28 cellular contexts compared by ENCODE assay signal in genomic region chr5:54834121-54834842, GRCh38.
DNase-seq lines count a peak whose midpoint lies in the region; ATAC-seq, FAIRE-seq and TF ChIP-seq lines count a peak whose summit lies in the region.
"Had no signal": no experiment of that assay in that cellular context is flagged by ENCODE, and none has a peak within 500 bp of the region (broad histone marks: within the 10 kb centered on the region; RNA-seq: fewer than 3 reads in every experiment).

No MANE protein-coding gene starts in this region.

- no peaks in the 10 kb centered on the region for H3K36me3 ChIP-seq in liver (ENCODE audit: control insufficient read depth in 4 of 4, insufficient read depth in 3 of 4, low read depth in 1 of 4, low read length in 3 of 4)
- H3K36me3 ChIP-seq in HepG2 (replicated peaks in 1 of 2; ENCODE audit: control insufficient read depth in 1 of 2, insufficient read depth in 2 of 2, low read length in 2 of 2), result no peaks in the 10 kb centered on the region
- no peaks in the 10 kb centered on the region for H3K36me3 ChIP-seq in CD8-positive, alpha-beta T cell (ENCODE audit: insufficient read depth, low read length)
- H3K36me3 ChIP-seq: left lung, prostate gland, suprapubic skin had no signal

- no peak overlapping the region for H2AFZ ChIP-seq in HepG2 (ENCODE audit: low read length)

- no peak overlapping the region for H3K4me3 Mint-ChIP-seq in memory B cell
- H3K4me3 Mint-ChIP-seq in CD8-positive, alpha-beta T cell, result no peak overlapping the region
- H3K4me3 Mint-ChIP-seq: activated naive CD4-positive, alpha-beta T cell treated with anti-CD3 and anti-CD28 coated beads for 36 hours; activated T-cell treated with anti-CD3 and anti-CD28 coated beads, Interleukin-2, amount 50 U/mL, for 72 hours; immature natural killer cell; T-helper 17 cell had no signal

- POLR2A ChIA-PET in HepG2 (lab: Yijun Ruan, JAX), result no interaction called here
- POLR2A ChIA-PET in CD8-positive, alpha-beta T cell (lab: Charles Lee), result no interaction called here

- H3K27me3 ChIP-seq in liver (ENCODE audit: control insufficient read depth in 4 of 4, insufficient read depth in 4 of 4, low read length in 3 of 4) (no peaks in the 10 kb centered on the region), HepG2 (ENCODE audit: control insufficient read depth in 1 of 2, insufficient read depth in 2 of 2, low read length in 2 of 2) (no peaks in the 10 kb centered on the region)
- no peaks in the 10 kb centered on the region for H3K27me3 ChIP-seq in CD8-positive, alpha-beta T cell (ENCODE audit: insufficient read depth, low read length)
- H3K27me3 ChIP-seq: left lung, suprapubic skin had no signal

- no TSS peak for BruUV-seq in HepG2 (replicated peaks; lab: Mats Ljungman, UMichigan)

- TF ChIP-seq CTCF in liver (IDR thresholded peaks at IDR 0.05; ENCODE audit: low read depth, low read length, missing input control), result no peak
- TF ChIP-seq CTCF in HepG2 (CRISPR knock-in tag; IDR thresholded peaks at IDR 0.05), result no peak
- TF ChIP-seq CTCF in fibroblast of pulmonary artery (IDR thresholded peaks at IDR 0.05; ENCODE audit: low read length, missing control alignments), result no peak
- no peak for TF ChIP-seq CTCF in CD8-positive, alpha-beta T cell (IDR thresholded peaks at IDR 0.05)

- no peaks in the 10 kb centered on the region for H3K79me2 ChIP-seq in HepG2 (ENCODE audit: insufficient read depth, low read length)

- H3K4me2 ChIP-seq in HepG2 (ENCODE audit: low read depth, low read length), result no peak overlapping the region
- H3K4me2 ChIP-seq: A549, SK-N-SH had no signal

- H3K36me3 Mint-ChIP-seq in memory B cell, result no peaks in the 10 kb centered on the region
- no peaks in the 10 kb centered on the region for H3K36me3 Mint-ChIP-seq in CD8-positive, alpha-beta T cell
- H3K36me3 Mint-ChIP-seq: immature natural killer cell had no signal

- H3K4me1 Mint-ChIP-seq in memory B cell, result peaks cover 15% of the 10 kb centered on the region
- H3K4me1 Mint-ChIP-seq in CD8-positive, alpha-beta T cell (ENCODE audit: low read depth), result peaks cover 16% of the 10 kb centered on the region

- no peak for TF ChIP-seq POLR2A in HepG2 (IDR thresholded peaks at IDR 0.05; ENCODE audit: insufficient read depth in 1 of 2, low read depth in 2 of 2, low read length in 2 of 2)

- TF ChIP-seq EP300 in HepG2 (IDR thresholded peaks at IDR 0.05; ENCODE audit: low read depth in 2 of 2, low read length in 2 of 2), result no peak
- TF ChIP-seq EP300 in HepG2 (CRISPR knock-in tag; IDR thresholded peaks at IDR 0.05; ENCODE audit: borderline replicate concordance), result no peak

- CTCF ChIA-PET in HepG2 (lab: Yijun Ruan, JAX; ENCODE audit: low intra/inter-chr PET ratio, low total read pairs), result no interaction called here
- CTCF ChIA-PET in CD8-positive, alpha-beta T cell (lab: Charles Lee), result interaction anchor here (2.1 kb wide), 1 partner anchor 317 kb away, joined by 7 read pairs; the partner anchor contains the start of gene SNX18

- H3K27ac ChIP-seq in liver (ENCODE audit: low read depth in 1 of 2, low read length in 2 of 2), result no peak overlapping the region
- no peak overlapping the region for H3K27ac ChIP-seq in HepG2 (ENCODE audit: extremely low read length, insufficient read depth, low read length)
- no peak overlapping the region for H3K27ac ChIP-seq in CD8-positive, alpha-beta T cell (ENCODE audit: low read depth, low read length)
- H3K27ac ChIP-seq: A549, prostate gland, skin epidermis, suprapubic skin had no signal

- in situ Hi-C loops in HepG2 (cut with HindIII; ENCODE audit: extremely low pct_ligation_motif_present, low pct_unique_long_range_greater_than_20kb), result no loop called here

- H4K20me1 ChIP-seq in HepG2 (ENCODE audit: insufficient read depth, low read length), result no peaks in the 10 kb centered on the region

- TF ChIP-seq RAD21 in liver (IDR thresholded peaks at IDR 0.05), result peak in 1 of 2 donors; percentile 46
- TF ChIP-seq RAD21 in HepG2 (CRISPR knock-in tag; IDR thresholded peaks at IDR 0.05), result no peak

- DNase-seq in HepG2 (ENCODE audit: low spot score) (no peak), fibroblast of pulmonary artery (ENCODE audit: low read depth) (peak; percentile 33), memory B cell (ENCODE audit: low spot score in 2 of 2) (no peak), midbrain (lab: John Stamatoyannopoulos, UW) (no peak), NCI-H526 (lab: John Stamatoyannopoulos, UW) (no peak)
- DNase-seq in CD8-positive, alpha-beta T cell, result no peak
- DNase-seq: activated CD4-positive, alpha-beta T cell treated with anti-CD3 and anti-CD28 coated beads for 4 hours; activated naive CD4-positive, alpha-beta T cell treated with anti-CD3 and anti-CD28 coated beads for 36 hours; activated T-cell treated with anti-CD3 and anti-CD28 coated beads, Interleukin-2, amount 50 U/mL, for 72 hours; amygdala; cortex of kidney; immature natural killer cell; left lung; NCI-H1048; NCI-H187; NCI-H2171 treated with DMSO at 0.1 percent for 48 hours; NCI-H526 treated with DMSO at 0.1 percent for 48 hours; RPMI8226; SK-N-SH; T-helper 17 cell had no signal

- H3K4me1 ChIP-seq in liver (ENCODE audit: control insufficient read depth in 4 of 4, insufficient read depth in 4 of 4, low read length in 3 of 4) (peaks cover 2 to 32% (median 25%) of the 10 kb centered on the region in 4 donors), HepG2 (ENCODE audit: insufficient read depth, low read length) (no peaks in the 10 kb centered on the region)
- H3K4me1 ChIP-seq in CD8-positive, alpha-beta T cell (ENCODE audit: insufficient read depth, low read length), result no peaks in the 10 kb centered on the region
- H3K4me1 ChIP-seq: A549, prostate gland had no signal

- H3K9ac ChIP-seq in liver (ENCODE audit: low read depth in 1 of 2, low read length in 2 of 2) (no peak overlapping the region), HepG2 (ENCODE audit: insufficient read depth, low read depth, low read length) (no peak overlapping the region)
- H3K9ac ChIP-seq: SK-N-SH had no signal

- ATAC-seq in HepG2 (no peak), memory B cell (ENCODE audit: low read depth) (no peak), GM21723 (IDR thresholded peaks at IDR 0.05; ENCODE audit: unreplicated experiment) (no peak)
- no peak for ATAC-seq in CD8-positive, alpha-beta T cell
- ATAC-seq: A549; activated T-cell treated with anti-CD3 and anti-CD28 coated beads, Interleukin-2, amount 50 U/mL, for 72 hours; left lung; T-helper 17 cell had no signal

- intact Hi-C loops in HepG2 (cut with micrococcal nuclease; ENCODE audit: unreplicated experiment), result no loop called here
- intact Hi-C loops in CD8-positive, alpha-beta T cell (cut with DNase I, micrococcal nuclease), result no loop called here

- H3K27ac Mint-ChIP-seq in memory B cell, result peak overlapping the region; percentile 56
- H3K27ac Mint-ChIP-seq in CD8-positive, alpha-beta T cell, result no peak overlapping the region
- H3K27ac Mint-ChIP-seq: activated naive CD4-positive, alpha-beta T cell treated with anti-CD3 and anti-CD28 coated beads for 36 hours; activated T-cell treated with anti-CD3 and anti-CD28 coated beads, Interleukin-2, amount 50 U/mL, for 72 hours; immature natural killer cell; T-helper 17 cell had no signal

- no peaks in the 10 kb centered on the region for H3K9me3 ChIP-seq in liver (ENCODE audit: control insufficient read depth in 4 of 4, low read length in 3 of 4)
- H3K9me3 ChIP-seq in HepG2 (ENCODE audit: low read length), result no peaks in the 10 kb centered on the region
- H3K9me3 ChIP-seq in CD8-positive, alpha-beta T cell (ENCODE audit: low read length), result no peaks in the 10 kb centered on the region
- H3K9me3 ChIP-seq: A549, left lung, prostate gland, SK-N-SH, suprapubic skin had no signal

- no peaks in the 10 kb centered on the region for H3K27me3 Mint-ChIP-seq in memory B cell
- H3K27me3 Mint-ChIP-seq in CD8-positive, alpha-beta T cell (ENCODE audit: low read depth), result no peaks in the 10 kb centered on the region

- no peak overlapping the region for H3K4me3 ChIP-seq in liver (ENCODE audit: low read depth in 1 of 3, low read length in 3 of 3)
- H3K4me3 ChIP-seq in HepG2 (replicated peaks in 1 of 3; ENCODE audit: insufficient read depth in 1 of 3, low read depth in 2 of 3, low read length in 3 of 3), result no peak overlapping the region
- no peak overlapping the region for H3K4me3 ChIP-seq in fibroblast of pulmonary artery (replicated peaks; ENCODE audit: low read depth, low read length)
- H3K4me3 ChIP-seq in CD8-positive, alpha-beta T cell (ENCODE audit: low read depth, low read length), result no peak overlapping the region
- H3K4me3 ChIP-seq: A549, left lung, prostate gland, skin epidermis, suprapubic skin had no signal

- 43% methylated on average over 9 of the region's 9 CpGs for WGBS in liver
- WGBS in HepG2 (ENCODE audit: low lambda C conversion rate), result 26% methylated on average over 9 of the region's 9 CpGs

- H3K9me3 Mint-ChIP-seq in memory B cell, result no peaks in the 10 kb centered on the region
- no peaks in the 10 kb centered on the region for H3K9me3 Mint-ChIP-seq in CD8-positive, alpha-beta T cell
- H3K9me3 Mint-ChIP-seq: activated naive CD4-positive, alpha-beta T cell treated with anti-CD3 and anti-CD28 coated beads for 36 hours; activated T-cell treated with anti-CD3 and anti-CD28 coated beads, Interleukin-2, amount 50 U/mL, for 72 hours; immature natural killer cell had no signal

- FAIRE-seq in HepG2 (lab: Jason Lieb, UNC), result no peak
- FAIRE-seq: A549, GM12892, urothelium cell line had no signal

TF ChIP-seq in liver, 16 proteins besides CTCF, POLR2A, EP300 and RAD21 (continues in another document):
- TF ChIP-seq HNF4G (IDR thresholded peaks at IDR 0.05), result no peak
- no peak for TF ChIP-seq FOXA1 (IDR thresholded peaks at IDR 0.05)
- no peak for TF ChIP-seq EGR1 (IDR thresholded peaks at IDR 0.05; ENCODE audit: low read depth in 2 of 2)

TF ChIP-seq in HepG2, 621 proteins besides CTCF, POLR2A, EP300 and RAD21 (continues in another document):
- no peak for TF ChIP-seq NR1H2 (CRISPR knock-in tag; IDR thresholded peaks at IDR 0.05; ENCODE audit: borderline replicate concordance, low read depth)
- TF ChIP-seq CBFB (CRISPR knock-in tag; IDR thresholded peaks at IDR 0.05), result no peak
